Comparison of ENCODE assay signal across 8 cellular contexts in the genomic region with DNA sequence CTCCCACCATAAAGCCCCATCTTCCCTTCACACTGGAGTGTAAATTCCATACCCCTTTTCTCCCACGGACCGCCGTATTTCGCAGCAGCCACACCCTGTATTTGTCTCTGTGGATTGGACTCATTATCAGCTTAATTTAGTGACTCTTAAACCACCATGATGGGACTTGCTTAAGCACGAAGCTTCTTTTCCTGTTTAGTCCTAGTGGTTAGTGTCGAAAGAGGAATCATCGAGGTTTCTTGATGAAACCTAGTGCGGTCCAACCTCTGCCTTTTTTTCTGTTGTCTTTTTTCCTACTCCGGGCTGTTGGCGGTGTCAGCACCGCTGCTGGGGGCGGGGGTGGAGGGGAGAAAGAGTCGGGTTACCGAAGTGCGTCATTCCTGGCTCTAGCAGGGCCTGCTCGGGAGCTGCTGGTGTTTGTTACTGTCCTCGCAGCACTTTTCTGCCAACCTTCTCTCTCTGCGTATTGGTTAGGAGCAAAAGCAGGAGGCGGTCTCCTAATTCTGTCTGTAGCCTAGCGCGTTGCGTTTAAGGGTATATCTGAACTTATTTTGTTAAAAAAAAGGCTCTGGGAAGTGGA. TPM values are rescaled to one million over a fixed set of nuclear protein-coding genes. Genes with fewer than 3 reads are reported as not detected.
DNase-seq lines count a peak whose midpoint lies in the region; ATAC-seq and TF ChIP-seq lines count a peak whose summit lies in the region.

No MANE protein-coding gene starts in this region.

- ATAC-seq in GM18508 (IDR thresholded peaks at IDR 0.05; ENCODE audit: insufficient read depth, unreplicated experiment) = peak; percentile 57
- peak; percentile 57 for ATAC-seq in HG03039 (IDR thresholded peaks at IDR 0.05; ENCODE audit: unreplicated experiment)

- H4K20me1 ChIP-seq in hepatocyte (ENCODE audit: insufficient read depth, poor library complexity, severe bottlenecking) = peaks cover 37% of the 10 kb centered on the region

- H3K9me3 ChIP-seq in hepatocyte (ENCODE audit: low read depth) = no peaks in the 10 kb centered on the region

- TF ChIP-seq CTCF in hepatocyte (IDR thresholded peaks at IDR 0.05; ENCODE audit: poor library complexity) = no peak

- H3K36me3 ChIP-seq in hepatocyte (replicated peaks; ENCODE audit: insufficient read depth, low read depth) = no peaks in the 10 kb centered on the region

- peak overlapping the region; percentile 100 for H3K27ac ChIP-seq in hepatocyte

- H3K4me2 ChIP-seq in hepatocyte = peak overlapping the region; percentile 75

- H3K9me2 ChIP-seq in hepatocyte (replicated peaks; ENCODE audit: insufficient read depth) = no peaks in the 10 kb centered on the region

- 39% methylated on average over 22 of the region's 22 CpGs for WGBS in hepatocyte (ENCODE audit: low lambda C conversion rate, missing lambda C conversion rate)

- H3K4me3 ChIP-seq in hepatocyte = peak overlapping the region; percentile 76

- H3K27me3 ChIP-seq in hepatocyte = no peaks in the 10 kb centered on the region

- DNase-seq in NCI-H2029 treated with DMSO at 0.1 percent for 48 hours (lab: John Stamatoyannopoulos, UW) (peak; percentile 72), T1000 (lab: John Stamatoyannopoulos, UW) (peak; percentile 71), astrocyte of the hippocampus (ENCODE audit: low read depth, low spot score) (peak; percentile 96), hepatocyte (ENCODE audit: low spot score) (peak; percentile 92), retina (peak; percentile 78), mesenteric fat pad (ENCODE audit: low spot score) (no peak)

- peaks cover 60% of the 10 kb centered on the region for H3K79me2 ChIP-seq in hepatocyte

- H2AFZ ChIP-seq in hepatocyte = no peak overlapping the region

- peaks cover 5% of the 10 kb centered on the region for H3K4me1 ChIP-seq in hepatocyte (ENCODE audit: insufficient read depth)

RNA-seq across cellular contexts. Expression of a gene that starts 1.4 kb away (rescaled TPM):
- total RNA-seq in hepatocyte (61.9 and 70.9 TPM in 2 replicates), mesenteric fat pad (52.0 TPM)
- polyA plus RNA-seq in hepatocyte = 16.5 and 20.3 TPM in 2 replicates
